Comparison of ENCODE assay signal across 8 cellular contexts in genomic region chrX:23742693-23743622, GRCh38. TPM values are rescaled to one million over a fixed set of nuclear protein-coding genes. Genes with fewer than 3 reads are reported as not detected.
DNase-seq lines count a peak whose midpoint lies in the region; ATAC-seq, FAIRE-seq and TF ChIP-seq lines count a peak whose summit lies in the region.

Gene ACOT9 (minus strand): TSS chrX:23743276. CDS start chrX:23743144, 132 bp downstream.

- DNase-seq in D721Med (ENCODE audit: insufficient read length, low spot score) (peak; percentile 62), HT1080 (ENCODE audit: low read depth) (peak; percentile 93), RPMI7951 (ENCODE audit: low read depth) (peak; percentile 97), fibroblast of peridontal ligament (ENCODE audit: extremely low read depth) (peak; percentile 94), natural killer cell (peak; percentile 69)
- DNase-seq in stimulated activated naive CD8-positive, alpha-beta T cell treated with anti-CD3 and anti-CD28 coated beads, Interleukin-15, Interleukin-2, amounts not matched to agents 100 U/mL and 50 U/mL, for 24 hours: peak; percentile 75

- no peaks in the 10 kb centered on the region for H3K9me3 Mint-ChIP-seq in activated T-helper 17 cell treated with anti-CD3 and anti-CD28 coated beads, Interleukin-2, amount 50 U/mL, for 72 hours
- no peaks in the 10 kb centered on the region for H3K9me3 Mint-ChIP-seq in natural killer cell

- intact Hi-C loops in natural killer cell (cut with micrococcal nuclease): loop anchor here (1.0 to 5.0 kb wide), 3 partner anchors 39 to 311 kb away; partner anchors contain the start of genes EIF2S3 and SAT1

- H3K4me1 Mint-ChIP-seq in activated T-helper 17 cell treated with anti-CD3 and anti-CD28 coated beads, Interleukin-2, amount 50 U/mL, for 72 hours: peaks cover 16% of the 10 kb centered on the region
- H3K4me1 Mint-ChIP-seq in natural killer cell: peaks cover 14 to 16% of the 10 kb centered on the region in 2 donors

- no peak for FAIRE-seq in D721Med (lab: Jason Lieb, UNC)

- ATAC-seq in GM21367 (IDR thresholded peaks at IDR 0.05; ENCODE audit: unreplicated experiment): peak; percentile 95
- ATAC-seq in activated T-helper 17 cell treated with anti-CD3 and anti-CD28 coated beads, Interleukin-2, amount 50 U/mL, for 72 hours (replicated peaks): peak; percentile 97
- peak; percentile 95 to 99 (median 95) for ATAC-seq in natural killer cell
- ATAC-seq in stimulated activated naive CD8-positive, alpha-beta T cell treated with anti-CD3 and anti-CD28 coated beads, Interleukin-15, Interleukin-2, amounts not matched to agents 100 U/mL and 50 U/mL, for 24 hours: peak; percentile 97

- H3K27ac Mint-ChIP-seq in activated T-helper 17 cell treated with anti-CD3 and anti-CD28 coated beads, Interleukin-2, amount 50 U/mL, for 72 hours: peak within 1 kb of the TSS; percentile 90
- peak within 1 kb of the TSS; percentile 54 to 87 for H3K27ac Mint-ChIP-seq in natural killer cell

- H3K4me3 Mint-ChIP-seq in activated T-helper 17 cell treated with anti-CD3 and anti-CD28 coated beads, Interleukin-2, amount 50 U/mL, for 72 hours: peak within 1 kb of the TSS; percentile 87
- H3K4me3 Mint-ChIP-seq in natural killer cell: peak within 1 kb of the TSS; percentile 81

- no peak for TF ChIP-seq CTCF in D721Med (IDR thresholded peaks at IDR 0.05; ENCODE audit: insufficient read depth, missing control alignments)
- no peak for TF ChIP-seq CTCF in natural killer cell (IDR thresholded peaks at IDR 0.05)

- H3K36me3 Mint-ChIP-seq in activated T-helper 17 cell treated with anti-CD3 and anti-CD28 coated beads, Interleukin-2, amount 50 U/mL, for 72 hours (ENCODE audit: low read depth): no peaks in the 10 kb centered on the region
- H3K36me3 Mint-ChIP-seq in natural killer cell: no peaks in the 10 kb centered on the region

- no peaks in the 10 kb centered on the region for H3K27me3 Mint-ChIP-seq in activated T-helper 17 cell treated with anti-CD3 and anti-CD28 coated beads, Interleukin-2, amount 50 U/mL, for 72 hours
- H3K27me3 Mint-ChIP-seq in natural killer cell (ENCODE audit: low read depth in 2 of 2): no peaks in the 10 kb centered on the region

RNA-seq across cellular contexts. Expression of gene ACOT9, which starts in this region (rescaled TPM):
- total RNA-seq in HT1080 (2014; rRNA removed; shearing (Covaris generic)): 44.6 and 48.1 TPM in 2 replicates
- polyA plus RNA-seq in HT1080 (2015; cell fraction: cytosol; rRNA removed): 47.0 and 51.2 TPM in 2 replicates
- polyA plus RNA-seq in HT1080 (2015; cell fraction: nucleus; rRNA removed): 114 and 120 TPM in 2 replicates
- 68.0 and 73.6 TPM in 2 replicates for total RNA-seq in RPMI7951 (2014; rRNA removed; shearing (Covaris generic))
- 10 to 100 TPM; 34.5 to 40.1 TPM for total RNA-seq in activated T-helper 17 cell treated with anti-CD3 and anti-CD28 coated beads, Interleukin-2, amount 50 U/mL, for 72 hours
- total RNA-seq in natural killer cell: 10 to 100 TPM; 20.0 to 24.9 (median 21.4) TPM

Comparison
In these comparisons a context has a peak if more than half of its experiments do, and no peak if none do; other contexts are left out.
1. Peak in every context shown above with its lines: DNase-seq and ATAC-seq.